In genomic region chr1:42419449-42419848, GRCh38 we compare ENCODE assay signal across 12 cellular contexts. TPM values are rescaled to one million over a fixed set of nuclear protein-coding genes. Genes with fewer than 3 reads are reported as not detected.
DNase-seq lines count a peak whose midpoint lies in the region; ATAC-seq and TF ChIP-seq lines count a peak whose summit lies in the region.
"Had no signal": no experiment of that assay in that cellular context is flagged by ENCODE, and none has a peak within 500 bp of the region (broad histone marks: within the 10 kb centered on the region; RNA-seq: fewer than 3 reads in every experiment).

No MANE protein-coding gene starts in this region.

- ATAC-seq in heart right ventricle (peak; percentile 44 to 95 (median 90)), upper lobe of left lung (ENCODE audit: low FRiP score in 2 of 2) (peak; percentile 6 to 25), gastrocnemius medialis (no peak)
- ATAC-seq: A549 had no signal

- intact Hi-C loops in heart right ventricle (cut with DNase I) (no loop called here), gastrocnemius medialis (cut with DNase I; ENCODE audit: low total_unique reads) (no loop called here)

- H3K9me3 ChIP-seq in heart right ventricle (no peaks in the 10 kb centered on the region), upper lobe of left lung (no peaks in the 10 kb centered on the region), gastrocnemius medialis (no peaks in the 10 kb centered on the region)
- H3K9me3 ChIP-seq: A549 had no signal

- H3K4me3 ChIP-seq in heart right ventricle (no peak overlapping the region), upper lobe of left lung (no peak overlapping the region), gastrocnemius medialis (no peak overlapping the region)
- H3K4me3 ChIP-seq: A549 had no signal

- H3K36me3 ChIP-seq in heart right ventricle = no peaks in the 10 kb centered on the region
- no peaks in the 10 kb centered on the region for H3K36me3 ChIP-seq in upper lobe of left lung
- H3K36me3 ChIP-seq in gastrocnemius medialis = no peaks in the 10 kb centered on the region

- H3K4me1 ChIP-seq in heart right ventricle = peaks cover 7 to 47% (median 12%) of the 10 kb centered on the region in 9 donors
- H3K4me1 ChIP-seq in upper lobe of left lung = peaks cover 0 to 12% (median 6%) of the 10 kb centered on the region in 4 donors
- peaks cover 9 to 12% of the 10 kb centered on the region in 2 donors for H3K4me1 ChIP-seq in gastrocnemius medialis
- H3K4me1 ChIP-seq: A549 had no signal

- in situ Hi-C loops in gastrocnemius medialis (cut with MboI; ENCODE audit: low sequenced_read_pairs in 4 of 4) = no loop called here

- TF ChIP-seq POLR2A in upper lobe of left lung (IDR thresholded peaks at IDR 0.05) (no peak), gastrocnemius medialis (IDR thresholded peaks at IDR 0.05) (no peak)

- H3K27me3 ChIP-seq in heart right ventricle (no peaks in the 10 kb centered on the region), upper lobe of left lung (no peaks in the 10 kb centered on the region), gastrocnemius medialis (peaks cover 0 to 2% (median 0%) of the 10 kb centered on the region in 3 donors)

- TF ChIP-seq EP300 in upper lobe of left lung (IDR thresholded peaks at IDR 0.05) = no peak

- H3K27ac ChIP-seq in heart right ventricle = peak overlapping the region in 8 of 10 donors; percentile 20 to 86 (median 52)
- no peak overlapping the region for H3K27ac ChIP-seq in upper lobe of left lung
- no peak overlapping the region for H3K27ac ChIP-seq in gastrocnemius medialis
- H3K27ac ChIP-seq: A549 had no signal

- TF ChIP-seq CTCF in heart right ventricle (IDR thresholded peaks at IDR 0.05) (no peak), upper lobe of left lung (IDR thresholded peaks at IDR 0.05) (no peak), gastrocnemius medialis (IDR thresholded peaks at IDR 0.05 in 4 of 5, conservative IDR thresholded peaks at IDR 0.05 in 1 of 5) (no peak)

- 41 to 45% methylated on average over 4 of the region's 4 CpGs for WGBS in heart right ventricle, 2 donors
- 83 to 85% methylated on average over 3 to 4 of the region's 4 CpGs for WGBS in upper lobe of left lung, 2 donors

- DNase-seq in NCI-H345 (lab: John Stamatoyannopoulos, UW) = peak; percentile 37
- DNase-seq in NCI-H345 treated with DMSO at 0.1 percent for 48 hours (lab: John Stamatoyannopoulos, UW; ENCODE audit: unreplicated experiment) = no peak
- DNase-seq in NCI-H69 (lab: John Stamatoyannopoulos, UW) = peak; percentile 78
- peak; percentile 44 to 82 for DNase-seq in heart right ventricle
- DNase-seq in upper lobe of left lung = no peak
- DNase-seq in activated CD4-positive, alpha-beta T cell treated with anti-CD3 and anti-CD28 coated beads for 48 hours = no peak
- DNase-seq in gastrocnemius medialis = no peak
- no peak for DNase-seq in ecto neural progenitor cell (ENCODE audit: low spot score)
- DNase-seq: activated CD4-positive, CD25-positive, alpha-beta regulatory T cell; cerebellar nuclear complex; MM.1S had no signal

RNA-seq across cellular contexts. Expression of gene ZMYND12, which starts 36.4 kb away (rescaled TPM):
- total RNA-seq in heart right ventricle (1 to 10 TPM in 9 of 10 donors, under 1 TPM in 1; 0.52 to 5.9 (median 2.9) TPM), upper lobe of left lung (1 to 10 TPM in 5 of 6 donors, not detected in 1; 1.5 to 9.4 (median 4.1) TPM), gastrocnemius medialis (1 to 10 TPM in 1 of 4 donors, under 1 TPM in 1, not detected in 2; 0.80 to 1.0 TPM)
- under 1 TPM; 0.38 to 0.51 TPM for polyA plus RNA-seq in heart right ventricle

RNA-seq across cellular contexts. Expression of gene PPCS, which starts 36.9 kb away (rescaled TPM):
- 10 to 100 TPM; 33.2 to 50.0 (median 40.1) TPM for total RNA-seq in heart right ventricle
- 10 to 100 TPM; 43.5 to 45.8 TPM for polyA plus RNA-seq in heart right ventricle
- 10 to 100 TPM; 56.4 to 95.3 (median 74.6) TPM for total RNA-seq in upper lobe of left lung
- total RNA-seq in gastrocnemius medialis = 10 to 100 TPM; 31.7 to 55.1 (median 42.1) TPM

RNA-seq across cellular contexts. Expression of gene RIMKLA, which starts 38.9 kb away (rescaled TPM):
- total RNA-seq in heart right ventricle (10 to 100 TPM in 4 of 10 donors, 1 to 10 TPM in 6; 5.3 to 16.7 (median 8.6) TPM), upper lobe of left lung (10 to 100 TPM in 3 of 6 donors, 1 to 10 TPM in 3; 5.2 to 16.6 (median 9.3) TPM), gastrocnemius medialis (1 to 10 TPM in 1 of 4 donors, under 1 TPM in 3; 0.78 to 1.2 (median 0.85) TPM)
- 1 to 10 TPM in 1 of 2 donors, under 1 TPM in 1; 0.80 to 1.0 TPM for polyA plus RNA-seq in heart right ventricle

RNA-seq across cellular contexts. Expression of gene CCDC30, which starts 43.6 kb away (rescaled TPM):
- total RNA-seq in heart right ventricle = 1 to 10 TPM in 8 of 10 donors, under 1 TPM in 2; 0.70 to 3.2 (median 1.4) TPM
- polyA plus RNA-seq in heart right ventricle = under 1 TPM; 0.38 to 0.73 TPM
- total RNA-seq in upper lobe of left lung = 10 to 100 TPM in 2 of 6 donors, 1 to 10 TPM in 4; 4.4 to 40.9 (median 8.2) TPM
- total RNA-seq in gastrocnemius medialis = 1 to 10 TPM in 2 of 4 donors, under 1 TPM in 2; 0.24 to 2.9 (median 0.74) TPM

Comparison
In these comparisons a context has a peak if more than half of its experiments do, and no peak if none do; other contexts are left out.
1. DNase-seq: peak in NCI-H345 (single experiment), NCI-H69 (single experiment) and heart right ventricle (2 of 2); none in NCI-H345 treated with DMSO at 0.1 percent for 48 hours (single experiment), upper lobe of left lung (0 of 2), activated CD4-positive, alpha-beta T cell treated with anti-CD3 and anti-CD28 coated beads for 48 hours (single experiment), gastrocnemius medialis (0 of 2) and ecto neural progenitor cell (single experiment).
2. ATAC-seq: peak in heart right ventricle (8 of 8) and upper lobe of left lung (2 of 2); none in gastrocnemius medialis (0 of 2).
3. H3K27ac ChIP-seq: peak in heart right ventricle (8 of 10); none in upper lobe of left lung (0 of 4) and gastrocnemius medialis (0 of 4).